In the genomic region with DNA sequence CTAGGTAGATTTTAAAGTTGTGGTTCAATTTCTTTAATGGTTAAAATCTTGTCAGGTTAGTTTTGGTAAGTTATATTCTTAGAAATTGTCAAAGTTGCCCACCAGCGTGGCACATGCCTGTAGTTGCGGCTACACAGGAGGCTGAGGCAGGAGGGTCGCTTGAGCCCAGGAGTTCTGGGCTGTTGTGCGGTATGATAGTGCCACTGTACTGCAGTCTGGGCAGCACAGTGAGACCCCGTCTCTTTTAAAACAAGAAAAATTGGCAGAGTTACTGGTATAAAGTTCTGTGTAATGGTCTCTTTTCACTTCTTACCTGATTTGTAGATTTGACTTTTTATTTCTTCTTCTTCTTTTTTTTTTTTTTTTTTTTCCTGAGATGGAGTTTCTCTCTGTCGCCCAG, we compare ENCODE assay signal across 1 cellular context.
TF ChIP-seq lines count a peak whose summit lies in the region.

No MANE protein-coding gene starts in this region.

TF ChIP-seq in GM12878, 131 proteins besides CTCF, POLR2A, EP300 and RAD21:
- TF ChIP-seq, protein P1, sequence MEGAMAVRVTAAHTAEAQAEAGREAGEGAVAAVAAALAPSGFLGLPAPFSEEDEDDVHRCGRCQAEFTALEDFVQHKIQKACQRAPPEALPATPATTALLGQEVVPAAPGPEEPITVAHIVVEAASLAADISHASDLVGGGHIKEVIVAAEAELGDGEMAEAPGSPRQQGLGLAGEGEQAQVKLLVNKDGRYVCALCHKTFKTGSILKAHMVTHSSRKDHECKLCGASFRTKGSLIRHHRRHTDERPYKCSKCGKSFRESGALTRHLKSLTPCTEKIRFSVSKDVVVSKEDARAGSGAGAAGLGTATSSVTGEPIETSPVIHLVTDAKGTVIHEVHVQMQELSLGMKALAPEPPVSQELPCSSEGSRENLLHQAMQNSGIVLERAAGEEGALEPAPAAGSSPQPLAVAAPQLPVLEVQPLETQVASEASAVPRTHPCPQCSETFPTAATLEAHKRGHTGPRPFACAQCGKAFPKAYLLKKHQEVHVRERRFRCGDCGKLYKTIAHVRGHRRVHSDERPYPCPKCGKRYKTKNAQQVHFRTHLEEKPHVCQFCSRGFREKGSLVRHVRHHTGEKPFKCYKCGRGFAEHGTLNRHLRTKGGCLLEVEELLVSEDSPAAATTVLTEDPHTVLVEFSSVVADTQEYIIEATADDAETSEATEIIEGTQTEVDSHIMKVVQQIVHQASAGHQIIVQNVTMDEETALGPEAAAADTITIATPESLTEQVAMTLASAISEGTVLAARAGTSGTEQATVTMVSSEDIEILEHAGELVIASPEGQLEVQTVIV (IDR thresholded peaks at IDR 0.05; ENCODE audit: borderline replicate concordance, partially characterized antibody): no peak
- no peak for TF ChIP-seq SPI1 (IDR thresholded peaks at IDR 0.05; ENCODE audit: borderline replicate concordance, insufficient read depth, low read depth, low read length)
TF ChIP-seq in GM12878: peak in this region for 0.
